In genomic region chr20:11838076-11838636, GRCh38 we compare ENCODE assay signal across 14 cellular contexts.
A peak's percentile ranks its signal among the peaks of the same experiment; 100 is the strongest.
DNase-seq lines count a peak whose midpoint lies in the region; ATAC-seq and TF ChIP-seq lines count a peak whose summit lies in the region.
"Had no signal": no experiment of that assay in that cellular context is flagged by ENCODE, and none has a peak within 500 bp of the region (broad histone marks: within the 10 kb centered on the region; RNA-seq: fewer than 3 reads in every experiment).

No MANE protein-coding gene starts in this region.

- H3K9me2 ChIP-seq in HCT116 (ENCODE audit: insufficient read depth) (no peaks in the 10 kb centered on the region), Loucy (replicated peaks; ENCODE audit: low read depth, low read length) (no peaks in the 10 kb centered on the region)

- H3K9ac ChIP-seq in HCT116 (ENCODE audit: low read length) (no peak overlapping the region), Loucy (ENCODE audit: low read depth, low read length, poor library complexity, severe bottlenecking) (no peak overlapping the region)
- H3K9ac ChIP-seq: BLaER1 had no signal

- no peak for DNase-seq in HCT116 (ENCODE audit: low read depth, low spot score)
- no peak for DNase-seq in WERI-Rb-1
- DNase-seq in globus pallidus (ENCODE audit: low spot score), result peak; percentile 2
- DNase-seq in SW480 (ENCODE audit: low spot score), result no peak
- DNase-seq in putamen (ENCODE audit: low spot score), result no peak
- DNase-seq: CD8-positive, alpha-beta memory T cell; GF-D8; NCI-H1436 treated with DMSO at 0.1 percent for 48 hours; NCI-H2081 treated with DMSO at 0.1 percent for 48 hours; NCI-H2227 treated with DMSO at 0.1 percent for 48 hours had no signal

- H3K79me2 ChIP-seq in HCT116 (ENCODE audit: insufficient read depth, low read length) (no peaks in the 10 kb centered on the region), Loucy (ENCODE audit: insufficient read depth, low read length) (no peaks in the 10 kb centered on the region)

- H3K4me2 ChIP-seq in HCT116 (ENCODE audit: low read length) (no peak overlapping the region), Loucy (ENCODE audit: low read depth, low read length, poor library complexity, severe bottlenecking) (no peak overlapping the region)
- H3K4me2 ChIP-seq: BLaER1 had no signal

- H3K36me3 ChIP-seq in HCT116 (ENCODE audit: control insufficient read depth in 1 of 2, insufficient read depth in 2 of 2, low read length in 2 of 2), result no peaks in the 10 kb centered on the region
- no peaks in the 10 kb centered on the region for H3K36me3 ChIP-seq in Loucy (ENCODE audit: insufficient read depth, low read length)
- H3K36me3 ChIP-seq in WERI-Rb-1, result no peaks in the 10 kb centered on the region
- H3K36me3 ChIP-seq: BLaER1 had no signal

- no TSS peak for BruUV-seq in HCT116 (replicated peaks; lab: Mats Ljungman, UMichigan)

- no peak overlapping the region for H2AFZ ChIP-seq in HCT116 (ENCODE audit: low read depth, low read length, poor library complexity, severe bottlenecking)
- H2AFZ ChIP-seq in Loucy (ENCODE audit: low read length), result no peak overlapping the region

- H3K4me3 ChIP-seq in HCT116 (replicated peaks in 1 of 2; ENCODE audit: low read depth in 1 of 2, low read length in 2 of 2) (no peak overlapping the region), Loucy (ENCODE audit: low read length, poor library complexity, severe bottlenecking) (no peak overlapping the region), WERI-Rb-1 (ENCODE audit: low read depth, low read length) (no peak overlapping the region)
- H3K4me3 ChIP-seq: BLaER1 had no signal

- TF ChIP-seq POLR2A in HCT116 (IDR thresholded peaks at IDR 0.05; ENCODE audit: borderline replicate concordance, extremely low read depth, insufficient read depth, insufficient read length), result no peak

- H3F3A ChIP-seq in Loucy (ENCODE audit: low read depth), result no peaks in the 10 kb centered on the region

- CTCF ChIA-PET in HCT116 (lab: Charles Lee), result no interaction called here

- H4K20me1 ChIP-seq in HCT116 (ENCODE audit: insufficient read depth) (no peaks in the 10 kb centered on the region), Loucy (ENCODE audit: insufficient read depth, low read length, poor library complexity, severe bottlenecking) (no peaks in the 10 kb centered on the region)
- H4K20me1 ChIP-seq: BLaER1 had no signal

- no peak for ATAC-seq in HCT116
- ATAC-seq in GM21529 (IDR thresholded peaks at IDR 0.05; ENCODE audit: unreplicated experiment), result no peak
- ATAC-seq: SK-N-SH treated with all-trans-retinoic acid at 6 μM for 48 hours had no signal

- TF ChIP-seq CTCF in HCT116 (IDR thresholded peaks at IDR 0.05 in 2 of 3, conservative IDR thresholded peaks at IDR 0.05 in 1 of 3; ENCODE audit: borderline replicate concordance in 1 of 3, insufficient read depth in 1 of 3, low read depth in 2 of 3, low read length in 2 of 3), result no peak; a peak in 1 of 6 replicates
- peak; percentile 13; the same call in 1 of the 2 replicates for TF ChIP-seq CTCF in Loucy (conservative IDR thresholded peaks at IDR 0.05; ENCODE audit: low read length)
- 0 out of 2 replicates have a peak, but pooled peaks have one; percentile 5 for TF ChIP-seq CTCF in WERI-Rb-1 (IDR thresholded peaks at IDR 0.05; ENCODE audit: low read depth, low read length)

- TF ChIP-seq RAD21 in HCT116 (IDR thresholded peaks at IDR 0.05; ENCODE audit: low read depth), result peak; percentile 11; the same call in 1 of the 2 replicates

- H3K27ac ChIP-seq in HCT116 (ENCODE audit: low read depth, low read length) (no peak overlapping the region), WERI-Rb-1 (no peak overlapping the region)
- H3K27ac ChIP-seq: BLaER1 had no signal

- POLR2A ChIA-PET in HCT116 (lab: Charles Lee), result no interaction called here

- H3K27me3 ChIP-seq in HCT116 (ENCODE audit: insufficient read depth, low read length) (no peaks in the 10 kb centered on the region), Loucy (ENCODE audit: insufficient read depth, low read length, poor library complexity, severe bottlenecking) (no peaks in the 10 kb centered on the region), WERI-Rb-1 (ENCODE audit: insufficient read depth, low read depth, severe bottlenecking) (no peaks in the 10 kb centered on the region)
- H3K27me3 ChIP-seq: BLaER1 had no signal

- H3K4me1 ChIP-seq in HCT116 (ENCODE audit: control insufficient read depth in 1 of 2, insufficient read depth in 2 of 2, low read length in 2 of 2) (no peaks in the 10 kb centered on the region), Loucy (ENCODE audit: insufficient read depth, low read length, poor library complexity, severe bottlenecking) (no peaks in the 10 kb centered on the region)
- H3K4me1 ChIP-seq: BLaER1 had no signal

- H3K9me3 ChIP-seq in HCT116 (ENCODE audit: control insufficient read depth in 1 of 2, insufficient read depth in 1 of 2, low read depth in 1 of 2, low read length in 2 of 2) (no peaks in the 10 kb centered on the region), Loucy (ENCODE audit: insufficient read depth, low read depth, low read length) (no peaks in the 10 kb centered on the region), WERI-Rb-1 (ENCODE audit: severe bottlenecking) (no peaks in the 10 kb centered on the region)
- H3K9me3 ChIP-seq: BLaER1 had no signal

- intact Hi-C loops in HCT116 (cut with micrococcal nuclease), result no loop called here

- RAD21 ChIA-PET in HCT116 (lab: Charles Lee; ENCODE audit: low non-redundant PET in 1 of 2, low total read pairs in 2 of 2, uncharacterized antibody in 2 of 2, unreplicated experiment in 2 of 2), result no interaction called here

TF ChIP-seq in HCT116, 20 proteins besides CTCF, POLR2A, EP300 and RAD21:
- no peak for TF ChIP-seq MAX (IDR thresholded peaks at IDR 0.05)
- no peak for TF ChIP-seq SRF (IDR thresholded peaks at IDR 0.05; ENCODE audit: low read depth)
- no peak for TF ChIP-seq JUND (IDR thresholded peaks at IDR 0.05)
- no peak for TF ChIP-seq EZH2 (IDR thresholded peaks at IDR 0.05)
- TF ChIP-seq ZBTB33 (IDR thresholded peaks at IDR 0.05; ENCODE audit: extremely low read depth, insufficient replicate concordance, low read length), result no peak
- TF ChIP-seq FOSL1 (IDR thresholded peaks at IDR 0.05; ENCODE audit: low read depth), result no peak
- no peak for TF ChIP-seq SP1 (IDR thresholded peaks at IDR 0.05; ENCODE audit: low read depth)
- no peak for TF ChIP-seq ZFX (IDR thresholded peaks at IDR 0.05)
- no peak for TF ChIP-seq ELF1 (IDR thresholded peaks at IDR 0.05; ENCODE audit: borderline replicate concordance, low read depth)
- no peak for TF ChIP-seq TCF7L2 (IDR thresholded peaks at IDR 0.05; ENCODE audit: borderline replicate concordance, extremely low read depth, insufficient read depth, insufficient read length)
- no peak for TF ChIP-seq EZH2phosphoT487 (IDR thresholded peaks at IDR 0.05; ENCODE audit: borderline replicate concordance)
TF ChIP-seq in HCT116: peak in this region for 0.

Comparison
In these comparisons a context has a peak if more than half of its experiments do, and no peak if none do; other contexts are left out.
1. CTCF ChIP-seq: peak in Loucy (single experiment) and WERI-Rb-1 (single experiment); none in HCT116 (0 of 3).